In genomic region chr14:68654471-68654941, GRCh38 we compare ENCODE assay signal across 14 cellular contexts.
DNase-seq lines count a peak whose midpoint lies in the region; ATAC-seq and TF ChIP-seq lines count a peak whose summit lies in the region.
"Had no signal": no experiment of that assay in that cellular context is flagged by ENCODE, and none has a peak within 500 bp of the region (broad histone marks: within the 10 kb centered on the region; RNA-seq: fewer than 3 reads in every experiment).

No MANE protein-coding gene starts in this region.

- intact Hi-C loops in body of pancreas (cut with DNase I) = no loop called here

- H3K27ac ChIP-seq in HUES6 (ENCODE audit: low read depth, low read length) (no peak overlapping the region), body of pancreas (peak overlapping the region in 3 of 4 donors; percentile 44 to 71 (median 52)), muscle layer of duodenum (ENCODE audit: low read length) (peak overlapping the region; percentile 46), stomach smooth muscle (ENCODE audit: low read length) (peak overlapping the region; percentile 97)

- no peaks in the 10 kb centered on the region for H3K9me3 ChIP-seq in HUES6 (ENCODE audit: control insufficient read depth, insufficient read depth, low read depth, low read length)
- no peaks in the 10 kb centered on the region for H3K9me3 ChIP-seq in body of pancreas
- H3K9me3 ChIP-seq in muscle layer of duodenum (ENCODE audit: control insufficient read depth in 1 of 2, low read length in 2 of 2) = no peaks in the 10 kb centered on the region
- no peaks in the 10 kb centered on the region for H3K9me3 ChIP-seq in stomach smooth muscle (ENCODE audit: control insufficient read depth in 2 of 2, low read length in 2 of 2)

- H3K4me3 ChIP-seq in HUES6 (ENCODE audit: low read depth, low read length) (no peak overlapping the region), body of pancreas (no peak overlapping the region), muscle layer of duodenum (ENCODE audit: low read depth in 1 of 2, low read length in 2 of 2) (no peak overlapping the region), stomach smooth muscle (ENCODE audit: low read length in 2 of 2) (peak overlapping the region in 1 of 2 donors; percentile 22)

- ATAC-seq in body of pancreas (no peak), HG03432 (IDR thresholded peaks at IDR 0.05; ENCODE audit: unreplicated experiment) (no peak)
- ATAC-seq: natural killer cell had no signal

- DNase-seq in body of pancreas (no peak), NCI-H510A treated with DMSO at 0.1 percent for 48 hours (lab: John Stamatoyannopoulos, UW) (no peak), NCI-H1092 (lab: John Stamatoyannopoulos, UW) (no peak)
- DNase-seq: activated CD4-positive, alpha-beta T cell treated with anti-CD3 and anti-CD28 coated beads, Interleukin-2, amount 50 U/mL, for 4 hours; cerebellar nuclear complex; left ventricle myocardium superior; MV-4-11; natural killer cell; NCI-H2107; NCI-H774 had no signal

- H3K4me1 ChIP-seq in HUES6 (ENCODE audit: control insufficient read depth, insufficient read depth, low read length) (peaks cover 11% of the 10 kb centered on the region; the same call in 1 of the 2 replicates), body of pancreas (peaks cover 40% of the 10 kb centered on the region), muscle layer of duodenum (ENCODE audit: control insufficient read depth in 1 of 2, insufficient read depth in 2 of 2, low read length in 2 of 2) (peaks cover 24 to 49% of the 10 kb centered on the region in 2 donors), stomach smooth muscle (ENCODE audit: control insufficient read depth, insufficient read depth, low read length) (peaks cover 84% of the 10 kb centered on the region)

- no peaks in the 10 kb centered on the region for H3K36me3 ChIP-seq in HUES6 (ENCODE audit: control insufficient read depth, insufficient read depth, low read length)
- no peaks in the 10 kb centered on the region for H3K36me3 ChIP-seq in body of pancreas (replicated peaks in 1 of 2; ENCODE audit: insufficient read depth in 1 of 2, low read depth in 2 of 2)
- no peaks in the 10 kb centered on the region for H3K36me3 ChIP-seq in muscle layer of duodenum (ENCODE audit: control insufficient read depth in 1 of 2, insufficient read depth in 2 of 2, low read length in 2 of 2)
- no peaks in the 10 kb centered on the region for H3K36me3 ChIP-seq in stomach smooth muscle (ENCODE audit: control insufficient read depth in 2 of 2, insufficient read depth in 2 of 2, low read length in 2 of 2)

- H3K9ac ChIP-seq in HUES6 (ENCODE audit: low read length) (peak overlapping the region; percentile 9), stomach smooth muscle (ENCODE audit: low read length in 2 of 2) (peak overlapping the region; percentile 45 to 47)

- TF ChIP-seq POLR2A in body of pancreas (IDR thresholded peaks at IDR 0.05) = no peak

- no peaks in the 10 kb centered on the region for H3K27me3 ChIP-seq in HUES6 (ENCODE audit: control insufficient read depth, insufficient read depth, low read length)
- no peaks in the 10 kb centered on the region for H3K27me3 ChIP-seq in body of pancreas
- H3K27me3 ChIP-seq in muscle layer of duodenum (ENCODE audit: low read depth, low read length) = no peaks in the 10 kb centered on the region
- no peaks in the 10 kb centered on the region for H3K27me3 ChIP-seq in stomach smooth muscle (ENCODE audit: control insufficient read depth in 1 of 2, insufficient read depth in 2 of 2, low read length in 2 of 2)

- WGBS in body of pancreas, 2 donors = 48 to 94% methylated on average over 4 to 9 of the region's 9 CpGs

- no peak for TF ChIP-seq CTCF in body of pancreas (IDR thresholded peaks at IDR 0.05)
